In the genomic region with DNA sequence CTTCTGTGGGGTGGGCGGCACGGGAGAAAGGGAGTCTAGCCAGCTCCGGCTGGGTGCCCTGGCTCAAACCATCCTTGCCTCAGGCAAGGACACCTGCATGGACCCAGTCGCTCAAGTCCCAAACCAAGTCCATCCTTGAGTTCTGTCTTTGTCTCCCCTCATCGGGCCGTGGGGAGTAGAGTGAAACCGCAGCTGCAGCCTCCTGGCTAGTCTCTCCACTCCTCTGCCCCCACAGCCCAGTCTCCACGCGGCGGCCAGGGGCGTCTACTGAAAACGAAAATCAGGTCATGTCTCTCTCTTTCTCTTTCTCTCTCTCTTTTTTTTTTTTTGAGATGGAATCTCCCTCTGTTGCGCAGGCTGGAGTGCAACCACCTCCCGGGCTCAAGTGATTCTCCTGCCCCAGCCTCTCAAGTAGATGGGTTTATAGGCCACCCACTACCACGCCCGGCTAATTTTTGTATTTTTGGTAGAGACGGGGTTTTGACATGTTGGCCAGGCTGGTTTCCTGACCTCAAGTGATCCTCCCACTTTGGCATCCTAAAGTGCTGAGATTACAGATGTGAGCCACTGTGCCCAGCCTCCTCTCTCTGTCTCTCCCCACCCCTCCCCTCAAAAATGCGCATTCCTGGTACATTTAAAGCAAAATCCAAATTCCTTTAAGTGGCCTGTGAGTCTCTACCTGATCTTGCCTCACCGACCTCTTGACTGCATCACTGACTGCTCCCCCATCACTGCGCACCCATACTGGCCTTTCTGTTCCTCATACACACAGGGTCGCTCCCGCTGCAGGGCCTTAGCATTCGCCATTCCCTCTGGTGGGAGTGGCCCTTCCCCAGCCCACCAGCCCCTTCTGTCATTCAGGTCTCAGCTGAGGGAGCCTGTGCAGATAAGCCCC, we compare ENCODE assay signal across 10 cellular contexts. TPM values are rescaled to one million over a fixed set of nuclear protein-coding genes. Genes with fewer than 3 reads are reported as not detected.
DNase-seq lines count a peak whose midpoint lies in the region; ATAC-seq lines count a peak whose summit lies in the region.
"Had no signal": no experiment of that assay in that cellular context is flagged by ENCODE, and none has a peak within 500 bp of the region (broad histone marks: within the 10 kb centered on the region; RNA-seq: fewer than 3 reads in every experiment).

No MANE protein-coding gene starts in this region.

- H3K36me3 Mint-ChIP-seq in activated CD4-positive, alpha-beta T cell treated with anti-CD3 and anti-CD28 coated beads, Interleukin-2, amount 10 ng/mL, durations not matched to agents 24 days and 14 days (ENCODE audit: low read depth): peaks cover 2% of the 10 kb centered on the region
- peaks cover 11% of the 10 kb centered on the region for H3K36me3 Mint-ChIP-seq in activated naive CD8-positive, alpha-beta T cell treated with anti-CD3 and anti-CD28 coated beads for 36 hours
- peaks cover 10% of the 10 kb centered on the region for H3K36me3 Mint-ChIP-seq in stimulated activated memory B cell treated with anti-CD40 and anti-IgM and Interleukin-4, amounts not matched to agents 10 μg/mL and 1 μg/mL and 100 μg/mL, for 72 hours

- H3K4me3 Mint-ChIP-seq in activated CD4-positive, alpha-beta T cell treated with anti-CD3 and anti-CD28 coated beads, Interleukin-2, amount 10 ng/mL, durations not matched to agents 24 days and 14 days: peak overlapping the region; percentile 70
- H3K4me3 Mint-ChIP-seq in activated naive CD8-positive, alpha-beta T cell treated with anti-CD3 and anti-CD28 coated beads for 36 hours: peak overlapping the region; percentile 58
- H3K4me3 Mint-ChIP-seq in stimulated activated memory B cell treated with anti-CD40 and anti-IgM and Interleukin-4, amounts not matched to agents 10 μg/mL and 1 μg/mL and 100 μg/mL, for 72 hours: peak overlapping the region; percentile 81

- peak overlapping the region; percentile 73 for H3K27ac Mint-ChIP-seq in activated CD4-positive, alpha-beta T cell treated with anti-CD3 and anti-CD28 coated beads, Interleukin-2, amount 10 ng/mL, durations not matched to agents 24 days and 14 days
- H3K27ac Mint-ChIP-seq in activated naive CD8-positive, alpha-beta T cell treated with anti-CD3 and anti-CD28 coated beads for 36 hours: peak overlapping the region; percentile 85
- peak overlapping the region; percentile 97 for H3K27ac Mint-ChIP-seq in stimulated activated memory B cell treated with anti-CD40 and anti-IgM and Interleukin-4, amounts not matched to agents 10 μg/mL and 1 μg/mL and 100 μg/mL, for 72 hours

- peak; percentile 49 for ATAC-seq in HG02798 (IDR thresholded peaks at IDR 0.05; ENCODE audit: poor library complexity, unreplicated experiment)
- ATAC-seq in stimulated activated memory B cell treated with anti-CD40 and anti-IgM and Interleukin-4, amounts not matched to agents 10 μg/mL and 1 μg/mL and 100 μg/mL, for 72 hours: peak; percentile 64

- no peaks in the 10 kb centered on the region for H3K27me3 Mint-ChIP-seq in activated CD4-positive, alpha-beta T cell treated with anti-CD3 and anti-CD28 coated beads, Interleukin-2, amount 10 ng/mL, durations not matched to agents 24 days and 14 days
- no peaks in the 10 kb centered on the region for H3K27me3 Mint-ChIP-seq in activated naive CD8-positive, alpha-beta T cell treated with anti-CD3 and anti-CD28 coated beads for 36 hours
- H3K27me3 Mint-ChIP-seq in stimulated activated memory B cell treated with anti-CD40 and anti-IgM and Interleukin-4, amounts not matched to agents 10 μg/mL and 1 μg/mL and 100 μg/mL, for 72 hours: no peaks in the 10 kb centered on the region

- no peaks in the 10 kb centered on the region for H3K9me3 Mint-ChIP-seq in activated CD4-positive, alpha-beta T cell treated with anti-CD3 and anti-CD28 coated beads, Interleukin-2, amount 10 ng/mL, durations not matched to agents 24 days and 14 days
- peaks cover 4% of the 10 kb centered on the region for H3K9me3 Mint-ChIP-seq in activated naive CD8-positive, alpha-beta T cell treated with anti-CD3 and anti-CD28 coated beads for 36 hours
- H3K9me3 Mint-ChIP-seq in stimulated activated memory B cell treated with anti-CD40 and anti-IgM and Interleukin-4, amounts not matched to agents 10 μg/mL and 1 μg/mL and 100 μg/mL, for 72 hours: no peaks in the 10 kb centered on the region

- H3K4me1 Mint-ChIP-seq in activated CD4-positive, alpha-beta T cell treated with anti-CD3 and anti-CD28 coated beads, Interleukin-2, amount 10 ng/mL, durations not matched to agents 24 days and 14 days: peaks cover 56% of the 10 kb centered on the region
- peaks cover 44% of the 10 kb centered on the region for H3K4me1 Mint-ChIP-seq in activated naive CD8-positive, alpha-beta T cell treated with anti-CD3 and anti-CD28 coated beads for 36 hours
- H3K4me1 Mint-ChIP-seq in stimulated activated memory B cell treated with anti-CD40 and anti-IgM and Interleukin-4, amounts not matched to agents 10 μg/mL and 1 μg/mL and 100 μg/mL, for 72 hours: peaks cover 65% of the 10 kb centered on the region

- peak; percentile 74 for DNase-seq in activated CD4-positive, alpha-beta T cell treated with anti-CD3 and anti-CD28 coated beads, Interleukin-2, amount 10 ng/mL, durations not matched to agents 24 days and 14 days
- no peak for DNase-seq in activated CD4-positive, alpha-beta T cell treated with anti-CD3 and anti-CD28 coated beads, Interleukin-2, amount 50 U/mL, for 1 hour
- DNase-seq in activated naive CD8-positive, alpha-beta T cell treated with anti-CD3 and anti-CD28 coated beads for 36 hours: no peak
- DNase-seq in globus pallidus (ENCODE audit: low spot score): no peak
- no peak for DNase-seq in activated CD4-positive, alpha-beta T cell treated with anti-CD3 and anti-CD28 coated beads for 4 hours
- DNase-seq in iPS-NIHi7 (ENCODE audit: extremely low spot score): no peak
- DNase-seq: effector CD4-positive, alpha-beta T cell had no signal

- intact Hi-C loops in activated CD4-positive, alpha-beta T cell treated with anti-CD3 and anti-CD28 coated beads, Interleukin-2, amount 10 ng/mL, durations not matched to agents 24 days and 14 days (cut with micrococcal nuclease): loop anchor here (1.0 to 5.0 kb wide), 4 partner anchors 15 to 69 kb away; no protein-coding TSS in a partner anchor

RNA-seq across cellular contexts. Expression of a gene that starts 17.7 kb away (rescaled TPM):
- 63.8 and 65.6 TPM in 2 replicates for total RNA-seq in activated CD4-positive, alpha-beta T cell treated with anti-CD3 and anti-CD28 coated beads, Interleukin-2, amount 10 ng/mL, durations not matched to agents 24 days and 14 days
- total RNA-seq in activated naive CD8-positive, alpha-beta T cell treated with anti-CD3 and anti-CD28 coated beads for 36 hours: 10 to 100 TPM; 50.1 to 56.1 TPM

RNA-seq across cellular contexts. Expression of a gene that starts 46.4 kb away (rescaled TPM):
- not detected in 2 replicates for total RNA-seq in activated CD4-positive, alpha-beta T cell treated with anti-CD3 and anti-CD28 coated beads, Interleukin-2, amount 10 ng/mL, durations not matched to agents 24 days and 14 days
- total RNA-seq in activated naive CD8-positive, alpha-beta T cell treated with anti-CD3 and anti-CD28 coated beads for 36 hours: not detected
- total RNA-seq: subcutaneous adipose tissue had no signal

RNA-seq across cellular contexts. Expression of a gene that starts 51.2 kb away (rescaled TPM):
- total RNA-seq in activated CD4-positive, alpha-beta T cell treated with anti-CD3 and anti-CD28 coated beads, Interleukin-2, amount 10 ng/mL, durations not matched to agents 24 days and 14 days: not detected in 2 replicates
- total RNA-seq in activated naive CD8-positive, alpha-beta T cell treated with anti-CD3 and anti-CD28 coated beads for 36 hours: not detected
- total RNA-seq: subcutaneous adipose tissue had no signal

RNA-seq across cellular contexts. Expression of a gene that starts 54.1 kb away (rescaled TPM):
- total RNA-seq in activated CD4-positive, alpha-beta T cell treated with anti-CD3 and anti-CD28 coated beads, Interleukin-2, amount 10 ng/mL, durations not matched to agents 24 days and 14 days: not detected in 2 replicates
- total RNA-seq in activated naive CD8-positive, alpha-beta T cell treated with anti-CD3 and anti-CD28 coated beads for 36 hours: not detected
- total RNA-seq: subcutaneous adipose tissue had no signal

RNA-seq across cellular contexts. Expression of a gene that starts 58.4 kb away (rescaled TPM):
- not detected in 2 replicates for total RNA-seq in activated CD4-positive, alpha-beta T cell treated with anti-CD3 and anti-CD28 coated beads, Interleukin-2, amount 10 ng/mL, durations not matched to agents 24 days and 14 days
- not detected for total RNA-seq in activated naive CD8-positive, alpha-beta T cell treated with anti-CD3 and anti-CD28 coated beads for 36 hours
- total RNA-seq: subcutaneous adipose tissue had no signal
